ENCODE assay signal across 1 cellular context in genomic region chr3:196288141-196288460, GRCh38.
TF ChIP-seq lines count a peak whose summit lies in the region.

No MANE protein-coding gene starts in this region.

TF ChIP-seq in SK-N-SH, 30 proteins besides CTCF, POLR2A, EP300 and RAD21 (continued from another document):
- TF ChIP-seq PBX3 (IDR thresholded peaks at IDR 0.05) (no peak), FOSL2 (IDR thresholded peaks at IDR 0.05; ENCODE audit: borderline replicate concordance, low read depth) (no peak), ZBTB33 (IDR thresholded peaks at IDR 0.05; ENCODE audit: borderline replicate concordance, low read depth) (no peak), RFX5 (IDR thresholded peaks at IDR 0.05; ENCODE audit: low read length) (no peak), IRF3 (IDR thresholded peaks at IDR 0.05; ENCODE audit: low read depth, low read length) (no peak), RCOR1 (IDR thresholded peaks at IDR 0.05; ENCODE audit: low read length) (no peak), TEAD4 (IDR thresholded peaks at IDR 0.05; ENCODE audit: borderline replicate concordance, insufficient read depth) (no peak), TCF12 (IDR thresholded peaks at IDR 0.05) (no peak)
